Comparison of ENCODE assay signal across 8 cellular contexts in genomic region chr1:36151845-36152203, GRCh38. TPM values are rescaled to one million over a fixed set of nuclear protein-coding genes. Genes with fewer than 3 reads are reported as not detected.
DNase-seq lines count a peak whose midpoint lies in the region; ATAC-seq and TF ChIP-seq lines count a peak whose summit lies in the region.

No MANE protein-coding gene starts in this region.

- H3K4me3 ChIP-seq in SU-DHL-6 (ENCODE audit: insufficient read depth, low read length, poor library complexity, severe bottlenecking) (no peak overlapping the region), cardiac fibroblast (replicated peaks in 1 of 2; ENCODE audit: low read depth in 2 of 2, low read length in 2 of 2) (no peak overlapping the region), osteoblast (ENCODE audit: insufficient read depth, low read length) (no peak overlapping the region)

- ATAC-seq in GM18517 (IDR thresholded peaks at IDR 0.05; ENCODE audit: unreplicated experiment) = no peak
- no peak for ATAC-seq in HG03521 (IDR thresholded peaks at IDR 0.05; ENCODE audit: unreplicated experiment)
- no peak for ATAC-seq in GM21360 (IDR thresholded peaks at IDR 0.05; ENCODE audit: unreplicated experiment)

- peaks cover 48% of the 10 kb centered on the region for H3K4me1 ChIP-seq in osteoblast (ENCODE audit: insufficient read depth, low read length)

- H3K9me2 ChIP-seq in SU-DHL-6 (replicated peaks; ENCODE audit: insufficient read depth, low read length) = no peaks in the 10 kb centered on the region

- peaks cover 6% of the 10 kb centered on the region; the same call in 1 of the 2 replicates for H3F3A ChIP-seq in SU-DHL-6 (ENCODE audit: insufficient read depth)

- no peaks in the 10 kb centered on the region for H3K27me3 ChIP-seq in SU-DHL-6 (ENCODE audit: low read length)
- no peaks in the 10 kb centered on the region for H3K27me3 ChIP-seq in osteoblast (ENCODE audit: insufficient read depth, low read length)

- H3K9me3 ChIP-seq in SU-DHL-6 (ENCODE audit: insufficient read depth, low read length) (no peaks in the 10 kb centered on the region), osteoblast (ENCODE audit: low read depth, low read length) (no peaks in the 10 kb centered on the region)

- H3K27ac ChIP-seq in SU-DHL-6 (ENCODE audit: low read depth, low read length) (no peak overlapping the region), osteoblast (ENCODE audit: low read depth, low read length) (peak overlapping the region; percentile 91)

- no peaks in the 10 kb centered on the region for H4K20me1 ChIP-seq in SU-DHL-6 (ENCODE audit: low read depth, low read length)
- H4K20me1 ChIP-seq in osteoblast (ENCODE audit: insufficient read depth, low read length) = peaks cover 9% of the 10 kb centered on the region

- no peak overlapping the region for H2AFZ ChIP-seq in SU-DHL-6 (ENCODE audit: low read depth, low read length, severe bottlenecking)
- H2AFZ ChIP-seq in osteoblast (ENCODE audit: low read length) = peak overlapping the region; percentile 82

- TF ChIP-seq CTCF in SU-DHL-6 (IDR thresholded peaks at IDR 0.05; ENCODE audit: insufficient read depth, low read length, poor library complexity, severe bottlenecking) (no peak), cardiac fibroblast (IDR thresholded peaks at IDR 0.05; ENCODE audit: low read depth, low read length) (no peak), osteoblast (IDR thresholded peaks at IDR 0.05; ENCODE audit: extremely low read depth, low read depth, low read length) (no peak)

- H3K36me3 ChIP-seq in SU-DHL-6 (ENCODE audit: low read length) = no peaks in the 10 kb centered on the region
- H3K36me3 ChIP-seq in osteoblast (ENCODE audit: insufficient read depth, low read length) = no peaks in the 10 kb centered on the region

- H3K9ac ChIP-seq in SU-DHL-6 (ENCODE audit: low read length) = no peak overlapping the region

- H3K4me2 ChIP-seq in SU-DHL-6 (ENCODE audit: low read depth, low read length, poor library complexity, severe bottlenecking) (peak overlapping the region; percentile 29), osteoblast (ENCODE audit: insufficient read depth, low read length) (peak overlapping the region; percentile 48)

- peak; percentile 61 for DNase-seq in Daoy (ENCODE audit: low read depth)
- DNase-seq in cardiac fibroblast (ENCODE audit: low read depth in 2 of 2) = peak; percentile 33 to 36
- peak; percentile 49 for DNase-seq in osteoblast (ENCODE audit: insufficient read length, low spot score, missing footprints)
- no peak for DNase-seq in LoVo (ENCODE audit: low spot score)

- peaks cover 28% of the 10 kb centered on the region for H3K79me2 ChIP-seq in SU-DHL-6 (ENCODE audit: insufficient read depth, low read length)
- peaks cover 43% of the 10 kb centered on the region for H3K79me2 ChIP-seq in osteoblast (ENCODE audit: insufficient read depth, low read length)

RNA-seq across cellular contexts. Expression of gene TRAPPC3, which starts 2.5 kb away (rescaled TPM):
- 129 and 141 TPM in 2 replicates for total RNA-seq in Daoy (2014; rRNA removed; shearing (Covaris generic))
- total RNA-seq in osteoblast = 93.4 and 111 TPM in 2 replicates

RNA-seq across cellular contexts. Expression of gene MAP7D1, which starts 4.1 kb away (rescaled TPM):
- 183 and 236 TPM in 2 replicates for total RNA-seq in Daoy (2014; rRNA removed; shearing (Covaris generic))
- total RNA-seq in osteoblast = 106 and 132 TPM in 2 replicates

RNA-seq across cellular contexts. Expression of gene COL8A2, which starts 26.8 kb away (rescaled TPM):
- 2.2 and 3.7 TPM in 2 replicates for total RNA-seq in Daoy (2014; rRNA removed; shearing (Covaris generic))
- 12.7 and 15.2 TPM in 2 replicates for total RNA-seq in osteoblast
